Comparison of ENCODE assay signal across 13 cellular contexts in the genomic region with DNA sequence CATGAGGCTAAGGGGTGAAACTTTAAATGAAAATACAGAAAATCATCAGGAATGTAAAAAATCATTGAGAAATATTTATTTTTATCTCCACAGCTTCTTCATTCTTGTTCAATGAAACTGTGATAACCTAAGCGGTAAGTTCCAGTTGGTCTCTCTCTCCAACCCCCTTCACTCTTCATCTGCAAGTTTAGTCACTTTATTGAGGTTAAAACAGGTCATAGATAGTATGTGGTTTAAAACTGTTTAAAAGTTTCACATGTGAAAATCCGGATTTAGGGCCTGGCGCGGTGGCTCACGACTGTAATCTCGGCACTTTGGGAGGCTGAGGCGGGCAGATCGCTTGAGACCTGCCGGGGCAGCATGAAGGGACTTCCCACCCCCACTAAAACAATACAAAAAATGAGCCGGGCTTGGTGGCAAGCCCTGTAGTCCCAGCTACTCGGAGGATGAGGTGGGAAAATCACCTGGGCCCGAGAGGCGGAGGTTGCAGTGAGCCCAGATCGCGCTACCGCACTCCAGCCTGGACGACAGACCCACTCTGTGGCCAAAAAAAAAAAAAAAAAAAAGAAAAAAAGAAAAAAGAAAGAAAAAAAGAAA. TPM values are rescaled to one million over a fixed set of nuclear protein-coding genes. Genes with fewer than 3 reads are reported as not detected.
DNase-seq lines count a peak whose midpoint lies in the region; ATAC-seq, FAIRE-seq and TF ChIP-seq lines count a peak whose summit lies in the region.
"Had no signal": no experiment of that assay in that cellular context is flagged by ENCODE, and none has a peak within 500 bp of the region (broad histone marks: within the 10 kb centered on the region; RNA-seq: fewer than 3 reads in every experiment).

No MANE protein-coding gene starts in this region.

- H4K91ac ChIP-seq in H1 (replicated peaks; ENCODE audit: insufficient read length, low read length), result no peak overlapping the region

- H3K4me3 ChIP-seq in H1 (ENCODE audit: extremely low read depth in 1 of 4, insufficient read depth in 2 of 4, low read depth in 3 of 4, low read length in 4 of 4), result peak overlapping the region in 1 of 4 experiments; percentile 20; a peak in 1 of 8 replicates
- no peak overlapping the region for H3K4me3 ChIP-seq in neural progenitor cell
- H3K4me3 ChIP-seq in prostate gland, result no peak overlapping the region

- H4K5ac ChIP-seq in H1 (ENCODE audit: insufficient read length, low read depth, low read length), result peak overlapping the region; percentile 82

- H3K4ac ChIP-seq in H1 (replicated peaks; ENCODE audit: insufficient read length, low read depth, low read length), result no peak overlapping the region

- no peak overlapping the region for H2AK5ac ChIP-seq in H1 (ENCODE audit: low read depth, low read length)

- POLR2A ChIA-PET in CD4-positive, alpha-beta T cell (lab: Charles Lee), result interaction anchor here (3.7 kb wide), 1 partner anchor 268 kb away, joined by 27 read pairs; no protein-coding TSS in a partner anchor
- POLR2A ChIA-PET in H1 (lab: Charles Lee; ENCODE audit: partially characterized antibody), result no interaction called here

- peak overlapping the region; percentile 98 for H3K27ac Mint-ChIP-seq in CD4-positive, alpha-beta T cell
- H3K27ac Mint-ChIP-seq in IgD-negative memory B cell (peak overlapping the region; percentile 73 to 95 (median 91)), neural progenitor cell (no peak overlapping the region)

- no peak overlapping the region for H3K56ac ChIP-seq in H1 (replicated peaks; ENCODE audit: insufficient read length, low read depth, low read length)

- 64% methylated on average over 13 of the region's 17 CpGs; no CpG with 5 or more reads in 1 of the 2 experiments for WGBS in H1 (ENCODE audit: extremely low coverage in 1 of 2, insufficient coverage in 1 of 2, insufficient read length in 1 of 2, insufficient replicate concordance in 2 of 2, low coverage in 1 of 2, low lambda C conversion rate in 2 of 2, missing lambda C conversion rate in 1 of 2), 2 experiments
- WGBS in prostate gland, result 89% methylated on average over 17 of the region's 17 CpGs

- peaks cover under 1% of the 10 kb centered on the region for H3K27me3 Mint-ChIP-seq in CD4-positive, alpha-beta T cell
- H3K27me3 Mint-ChIP-seq in IgD-negative memory B cell (no peaks in the 10 kb centered on the region), neural progenitor cell (ENCODE audit: insufficient read depth, low read depth) (peaks cover 3% of the 10 kb centered on the region)

- H2BK120ac ChIP-seq in H1 (replicated peaks; ENCODE audit: low read depth, low read length), result no peak overlapping the region

- H3K79me1 ChIP-seq in H1 (ENCODE audit: low read depth, low read length), result no peaks in the 10 kb centered on the region

- CTCF ChIA-PET in CD4-positive, alpha-beta T cell (lab: Charles Lee), result interaction anchor here (0.7 to 2.8 kb wide), 2 partner anchors 165 to 269 kb away, joined by 5 to 17 read pairs; no protein-coding TSS in a partner anchor
- CTCF ChIA-PET in H1 (lab: Charles Lee; ENCODE audit: partially characterized antibody), result interaction anchor here (0.6 to 2.1 kb wide), 2 partner anchors 127 to 142 kb away, joined by 3 to 8 read pairs; no protein-coding TSS in a partner anchor

- TF ChIP-seq POLR2A in H1 (IDR thresholded peaks at IDR 0.05; ENCODE audit: control extremely low read depth in 1 of 2, low read depth in 2 of 2, low read length in 2 of 2) (no peak), prostate gland (IDR thresholded peaks at IDR 0.05) (no peak)

- TF ChIP-seq RAD21 in H1 (IDR thresholded peaks at IDR 0.05 in 1 of 2, conservative IDR thresholded peaks at IDR 0.05 in 1 of 2; ENCODE audit: low read depth in 2 of 2, low read length in 2 of 2), result no peak

- H3K23ac ChIP-seq in H1 (ENCODE audit: insufficient read length), result no peak overlapping the region

- no peak overlapping the region for H3K14ac ChIP-seq in H1 (ENCODE audit: insufficient read length)

- H3K79me2 ChIP-seq in H1 (ENCODE audit: control insufficient read depth in 1 of 2, insufficient read depth in 2 of 2, low read length in 2 of 2) (peaks cover 14 to 28% of the 10 kb centered on the region in 2 experiments), neural progenitor cell (ENCODE audit: low read depth) (peaks cover 27% of the 10 kb centered on the region)

- TF ChIP-seq CTCF in CD4-positive, alpha-beta T cell (IDR thresholded peaks at IDR 0.05), result no peak
- TF ChIP-seq CTCF in H1 (IDR thresholded peaks at IDR 0.05; ENCODE audit: control extremely low read depth in 1 of 3, insufficient read depth in 1 of 3, low read depth in 1 of 3, low read length in 3 of 3), result no peak
- no peak for TF ChIP-seq CTCF in neural progenitor cell (IDR thresholded peaks at IDR 0.05)
- no peak for TF ChIP-seq CTCF in prostate gland (IDR thresholded peaks at IDR 0.05)

- peak overlapping the region; percentile 94 for H3K4me3 Mint-ChIP-seq in CD4-positive, alpha-beta T cell
- H3K4me3 Mint-ChIP-seq in IgD-negative memory B cell (peak overlapping the region in 1 of 4 donors; percentile 97), neural progenitor cell (peak overlapping the region; percentile 46)

- no peak overlapping the region for H3K27ac ChIP-seq in CD4-positive, alpha-beta T cell (ENCODE audit: low read depth, low read length)
- H3K27ac ChIP-seq in H1 (ENCODE audit: low read depth, low read length), result no peak overlapping the region
- H3K27ac ChIP-seq in neural progenitor cell, result no peak overlapping the region
- no peak overlapping the region for H3K27ac ChIP-seq in prostate gland

- no peak overlapping the region for H2BK5ac ChIP-seq in H1 (ENCODE audit: low read depth, low read length)

- no peak overlapping the region for H2BK15ac ChIP-seq in H1 (ENCODE audit: low read length)

- H3K4me1 Mint-ChIP-seq in CD4-positive, alpha-beta T cell (ENCODE audit: low read depth), result peaks cover 22% of the 10 kb centered on the region
- peaks cover 9 to 20% (median 15%) of the 10 kb centered on the region in 3 donors for H3K4me1 Mint-ChIP-seq in IgD-negative memory B cell
- H3K4me1 Mint-ChIP-seq in neural progenitor cell, result peaks cover 7% of the 10 kb centered on the region

- no peak for DNase-seq in CD4-positive, alpha-beta T cell
- DNase-seq in H1 (ENCODE audit: low read depth in 1 of 2, low spot score in 2 of 2), result no peak
- no peak for DNase-seq in neural progenitor cell (ENCODE audit: low spot score)
- no peak for DNase-seq in prostate gland (ENCODE audit: low spot score)
- DNase-seq in NCI-H526 (lab: John Stamatoyannopoulos, UW), result no peak
- no peak for DNase-seq in A172 (ENCODE audit: low spot score)
- DNase-seq: activated CD4-positive, CD25-positive, alpha-beta regulatory T cell treated with anti-CD3 and anti-CD28 coated beads, Interleukin-2, amount 50 U/mL, for 72 hours; MM.1S; NCI-H2171 treated with DMSO at 0.1 percent for 48 hours; retina; stimulated activated CD4-positive, alpha-beta T cell treated with anti-CD3 and anti-CD28 coated beads, Interleukin-4, amount 100 ng/mL, for 1 hour had no signal

- no peak overlapping the region for H2BK20ac ChIP-seq in H1 (ENCODE audit: low read length)

- H3K9ac ChIP-seq in H1 (replicated peaks in 1 of 4; ENCODE audit: extremely low read depth in 1 of 4, low read depth in 3 of 4, low read length in 3 of 4), result no peak overlapping the region
- H3K9ac ChIP-seq in neural progenitor cell, result no peak overlapping the region

- H3F3A ChIP-seq in neural progenitor cell (ENCODE audit: low read depth), result peaks cover 5% of the 10 kb centered on the region

- H3K23me2 ChIP-seq in H1 (ENCODE audit: low read depth, low read length), result peaks cover 5% of the 10 kb centered on the region

- H3K4me2 ChIP-seq in H1 (ENCODE audit: insufficient read depth in 1 of 2, low read depth in 2 of 2, low read length in 2 of 2) (peak overlapping the region; percentile 67 to 90), neural progenitor cell (no peak overlapping the region)

- H3K9me3 Mint-ChIP-seq in CD4-positive, alpha-beta T cell, result no peaks in the 10 kb centered on the region
- H3K9me3 Mint-ChIP-seq in IgD-negative memory B cell, result no peaks in the 10 kb centered on the region
- peaks cover 2% of the 10 kb centered on the region for H3K9me3 Mint-ChIP-seq in neural progenitor cell

- no peaks in the 10 kb centered on the region for H3K36me3 ChIP-seq in H1 (ENCODE audit: control insufficient read depth in 2 of 4, insufficient read depth in 4 of 4, low read length in 3 of 4)
- H3K36me3 ChIP-seq in neural progenitor cell, result no peaks in the 10 kb centered on the region
- H3K36me3 ChIP-seq in prostate gland, result no peaks in the 10 kb centered on the region

- intact Hi-C loops in CD4-positive, alpha-beta T cell (cut with DNase I, micrococcal nuclease), result loop anchor here (1.0 to 10.0 kb wide), 8 partner anchors 126 to 729 kb away; a partner anchor contains a TSS
- intact Hi-C loops in prostate gland (cut with DNase I), result loop anchor here (2.0 to 10.0 kb wide), 5 partner anchors 71 to 721 kb away; a partner anchor contains a TSS

- peaks cover 5% of the 10 kb centered on the region for H3K36me3 Mint-ChIP-seq in CD4-positive, alpha-beta T cell (ENCODE audit: low read depth)
- no peaks in the 10 kb centered on the region for H3K36me3 Mint-ChIP-seq in IgD-negative memory B cell
- H3K36me3 Mint-ChIP-seq in neural progenitor cell, result no peaks in the 10 kb centered on the region

- FAIRE-seq in H1 (lab: Jason Lieb, UNC), result no peak

- peaks cover 0 to 8% (median 6%) of the 10 kb centered on the region in 4 experiments; a peak in 5 of 7 replicates for H3K4me1 ChIP-seq in H1 (replicated peaks in 1 of 4; ENCODE audit: control insufficient read depth in 3 of 4, insufficient read depth in 4 of 4, low read length in 3 of 4)
- H3K4me1 ChIP-seq in neural progenitor cell, result peaks cover 5% of the 10 kb centered on the region
- no peaks in the 10 kb centered on the region for H3K4me1 ChIP-seq in prostate gland (replicated peaks)

- no peaks in the 10 kb centered on the region for H3K9me3 ChIP-seq in CD4-positive, alpha-beta T cell (ENCODE audit: control insufficient read depth, low read length)
- H3K9me3 ChIP-seq in H1 (ENCODE audit: insufficient read depth in 2 of 2, low read depth in 1 of 2, low read length in 1 of 2), result no peaks in the 10 kb centered on the region
- no peaks in the 10 kb centered on the region for H3K9me3 ChIP-seq in neural progenitor cell (ENCODE audit: low read depth)
- H3K9me3 ChIP-seq in prostate gland, result no peaks in the 10 kb centered on the region

- TF ChIP-seq EP300 in H1 (IDR thresholded peaks at IDR 0.05; ENCODE audit: borderline replicate concordance in 1 of 2, low read depth in 2 of 2, low read length in 2 of 2), result no peak

- H4K8ac ChIP-seq in H1 (ENCODE audit: extremely low read depth, insufficient read depth, low read length), result peak overlapping the region; percentile 93

- H2BK12ac ChIP-seq in H1 (ENCODE audit: low read depth, low read length), result no peak overlapping the region

- peak overlapping the region; percentile 53; the same call in 1 of the 2 replicates for H3K18ac ChIP-seq in H1 (ENCODE audit: extremely low read depth, low read length)

- H4K20me1 ChIP-seq in H1 (replicated peaks in 1 of 2; ENCODE audit: control insufficient read depth in 1 of 2, insufficient read depth in 2 of 2, low read length in 2 of 2) (peaks cover 6 to 8% of the 10 kb centered on the region in 2 experiments), neural progenitor cell (ENCODE audit: low read depth) (peaks cover 20% of the 10 kb centered on the region)

- H3K27me3 ChIP-seq in CD4-positive, alpha-beta T cell (ENCODE audit: control insufficient read depth, insufficient read depth, low read length), result no peaks in the 10 kb centered on the region
- no peaks in the 10 kb centered on the region for H3K27me3 ChIP-seq in H1 (replicated peaks in 1 of 4; ENCODE audit: control insufficient read depth in 3 of 4, extremely low read depth in 1 of 4, insufficient read depth in 3 of 4, low read length in 3 of 4)
- H3K27me3 ChIP-seq in neural progenitor cell, result no peaks in the 10 kb centered on the region
- H3K27me3 ChIP-seq in prostate gland (replicated peaks; ENCODE audit: insufficient read depth), result no peaks in the 10 kb centered on the region

- no peak for ATAC-seq in CD4-positive, alpha-beta T cell (ENCODE audit: poor library complexity)
- ATAC-seq in GM18867 (IDR thresholded peaks at IDR 0.05; ENCODE audit: unreplicated experiment), result no peak

- H2AFZ ChIP-seq in H1 (ENCODE audit: low read length) (0 out of 2 replicates have a peak overlapping the region, but pooled peaks have one; percentile 34), neural progenitor cell (replicated peaks) (peak overlapping the region; percentile 64)

RNA-seq across cellular contexts. Expression of a gene that starts 1.6 kb away (rescaled TPM):
- 1 to 10 TPM; 6.8 to 7.1 TPM for total RNA-seq in CD4-positive, alpha-beta T cell
- 0.83 TPM for polyA plus RNA-seq in IgD-negative memory B cell
- 66.3 and 67.4 TPM in 2 replicates for total RNA-seq in H1 (2021; fragmentation: NEBNext Ultra II Directional; extraction: Animal tissue kit (Norgen Biotek cat#: 25700))
- 26.6 and 28.0 TPM in 2 replicates for polyA plus RNA-seq in H1 (2011; rRNA removed)
- 23.4 TPM for polyA plus RNA-seq in H1 (2011; cell fraction: cytosol; rRNA removed)
- polyA plus RNA-seq in H1 (2011; cell fraction: nucleus; rRNA removed), result 34.7 TPM
- polyA plus RNA-seq in H1 (2012, experiment 1 of 2), result 25.6 to 34.5 TPM (median 29.9 TPM) in 4 replicates
- polyA plus RNA-seq in H1 (2012, experiment 2 of 2), result 10.4 TPM
- 24.5 TPM for polyA plus RNA-seq in H1 (2013, experiment 1 of 2)
- 25.0 TPM for polyA plus RNA-seq in H1 (2013, experiment 2 of 2)
- 52.5 and 99.6 TPM in 2 replicates for polyA minus RNA-seq in H1 (2011; rRNA and poly(A)+ RNA removed)
- 46.8 TPM for polyA minus RNA-seq in H1 (2011; cell fraction: cytosol; rRNA and poly(A)+ RNA removed)
- 82.8 TPM for polyA minus RNA-seq in H1 (2011; cell fraction: nucleus; rRNA and poly(A)+ RNA removed)
- total RNA-seq in neural progenitor cell (ENCODE audit: low replicate concordance), result 20.8 and 23.8 TPM in 2 replicates
- total RNA-seq in prostate gland, result 10 to 100 TPM; 16.8 to 44.1 TPM
- total RNA-seq in A172 (2014; rRNA removed; shearing (Covaris generic)), result 6.4 and 7.9 TPM in 2 replicates
